In genomic region chr15:34969340-34970097, GRCh38 we compare ENCODE assay signal across 1 cellular context.
TF ChIP-seq lines count a peak whose summit lies in the region.

Gene AQR (minus strand): TSS chr15:34969742. CDS start chr15:34969613, 129 bp downstream.

TF ChIP-seq in K562, 482 proteins besides CTCF, POLR2A, EP300 and RAD21 (continued from another document and continues in another):
- TF ChIP-seq ARID3B (CRISPR knock-in tag; IDR thresholded peaks at IDR 0.05; ENCODE audit: borderline replicate concordance) = no peak
- TF ChIP-seq ZNF431 (CRISPR knock-in tag; IDR thresholded peaks at IDR 0.05) = no peak
- TF ChIP-seq RBM39 (optimal IDR thresholded peaks at IDR 0.05; ENCODE audit: low read depth, low read length) = no peak
- TF ChIP-seq SMARCE1 (IDR thresholded peaks at IDR 0.05) = peak; percentile 36; the same call in 1 of the 2 replicates
- no peak for TF ChIP-seq ZBTB8A (IDR thresholded peaks at IDR 0.05; ENCODE audit: partially characterized antibody)
- TF ChIP-seq ZBTB2 (IDR thresholded peaks at IDR 0.05) = 0 out of 2 replicates have a peak, but pooled peaks have one; percentile 23
- no peak for TF ChIP-seq HDAC3 (IDR thresholded peaks at IDR 0.05; ENCODE audit: borderline replicate concordance, partially characterized antibody)
- TF ChIP-seq CBX2 (IDR thresholded peaks at IDR 0.05; ENCODE audit: insufficient read depth, low read length, poor library complexity, severe bottlenecking) = no peak
- TF ChIP-seq POU5F1 (IDR thresholded peaks at IDR 0.05; ENCODE audit: borderline replicate concordance, low read depth, low read length, partially characterized antibody) = no peak
- TF ChIP-seq ZNF121 (CRISPR knock-in tag; conservative IDR thresholded peaks at IDR 0.05) = no peak
- peak; percentile 8 to 83; a peak in 3 of 4 replicates for TF ChIP-seq HDAC1 (IDR thresholded peaks at IDR 0.05)
- TF ChIP-seq CBX3 (IDR thresholded peaks at IDR 0.05; ENCODE audit: borderline replicate concordance in 1 of 2, low read length in 2 of 2) = peak in 1 of 2 experiments; percentile 78; a peak in 2 of 3 replicates
- TF ChIP-seq MLLT1 (IDR thresholded peaks at IDR 0.05) = no peak
- TF ChIP-seq RBM14 (IDR thresholded peaks at IDR 0.05; ENCODE audit: borderline replicate concordance, insufficient read depth, low read depth, low read length) = no peak
- no peak for TF ChIP-seq SMAD3 (CRISPR knock-in tag; conservative IDR thresholded peaks at IDR 0.05)
- TF ChIP-seq OTX1 (CRISPR knock-in tag; IDR thresholded peaks at IDR 0.05) = 0 out of 2 replicates have a peak, but pooled peaks have one; percentile 10
- no peak for TF ChIP-seq FOXA1 (IDR thresholded peaks at IDR 0.05; ENCODE audit: borderline replicate concordance)
- no peak for TF ChIP-seq SMARCA4 (IDR thresholded peaks at IDR 0.05)
- no peak for TF ChIP-seq ZBTB43 (CRISPR knock-in tag; IDR thresholded peaks at IDR 0.05)
- no peak for TF ChIP-seq ZNF512 (tag; IDR thresholded peaks at IDR 0.05)
- TF ChIP-seq FOS (IDR thresholded peaks at IDR 0.05; ENCODE audit: extremely low read depth, insufficient read length) = no peak
- TF ChIP-seq ZNF347 (CRISPR knock-in tag; IDR thresholded peaks at IDR 0.05; ENCODE audit: low read depth) = no peak
- no peak for TF ChIP-seq KAT8 (IDR thresholded peaks at IDR 0.05; ENCODE audit: low read depth)
- TF ChIP-seq MTA1 (IDR thresholded peaks at IDR 0.05; ENCODE audit: borderline replicate concordance) = no peak
- no peak for TF ChIP-seq MIER1 (IDR thresholded peaks at IDR 0.05; ENCODE audit: low read depth)
- TF ChIP-seq SMARCA5 (IDR thresholded peaks at IDR 0.05) = no peak
- no peak for TF ChIP-seq ZNF785 (CRISPR knock-in tag; IDR thresholded peaks at IDR 0.05)
- TF ChIP-seq TRIM24 (IDR thresholded peaks at IDR 0.05) = peak in 1 of 2 experiments; percentile 99; a peak in 2 of 4 replicates
- TF ChIP-seq ZNF217 (CRISPR knock-in tag; IDR thresholded peaks at IDR 0.05) = no peak
- TF ChIP-seq BRF1 (IDR thresholded peaks at IDR 0.05; ENCODE audit: borderline replicate concordance, extremely low read depth, insufficient read length) = no peak
- no peak for TF ChIP-seq BCL6 (CRISPR knock-in tag; IDR thresholded peaks at IDR 0.05)
- no peak for TF ChIP-seq SNRNP70 (optimal IDR thresholded peaks at IDR 0.05; ENCODE audit: low read depth, low read length)
- TF ChIP-seq SREBF2 (CRISPR knock-in tag; IDR thresholded peaks at IDR 0.05) = no peak
- TF ChIP-seq ZNF551 (CRISPR knock-in tag; IDR thresholded peaks at IDR 0.05) = no peak
- 0 out of 2 replicates have a peak, but pooled peaks have one; percentile 14 for TF ChIP-seq TCF7L2 (IDR thresholded peaks at IDR 0.05; ENCODE audit: low read depth, low read length)
- TF ChIP-seq ZNF76 (CRISPR knock-in tag; IDR thresholded peaks at IDR 0.05; ENCODE audit: borderline replicate concordance) = no peak
- TF ChIP-seq ZNF740 (CRISPR knock-in tag; IDR thresholded peaks at IDR 0.05) = no peak
- no peak for TF ChIP-seq ZNF740 (tag; IDR thresholded peaks at IDR 0.05)
- TF ChIP-seq ZNF77 (CRISPR knock-in tag; IDR thresholded peaks at IDR 0.05) = no peak
- 0 out of 2 replicates have a peak, but pooled peaks have one; percentile 43 for TF ChIP-seq MECOM (CRISPR knock-in tag; IDR thresholded peaks at IDR 0.05)
- TF ChIP-seq SLC30A9 (CRISPR knock-in tag; IDR thresholded peaks at IDR 0.05) = no peak
- TF ChIP-seq ETV6 (IDR thresholded peaks at IDR 0.05; ENCODE audit: borderline replicate concordance in 1 of 2, low read depth in 2 of 2, low read length in 1 of 2) = no peak
- no peak for TF ChIP-seq ETV6 (CRISPR knock-in tag; IDR thresholded peaks at IDR 0.05; ENCODE audit: borderline replicate concordance)
- no peak for TF ChIP-seq PRPF4 (IDR thresholded peaks at IDR 0.05; ENCODE audit: insufficient read depth, low read depth, low read length, poor library complexity, severe bottlenecking)
- TF ChIP-seq HDGF (IDR thresholded peaks at IDR 0.05) = no peak
- TF ChIP-seq ZNF780A (CRISPR knock-in tag; IDR thresholded peaks at IDR 0.05) = no peak
- TF ChIP-seq RERE (CRISPR knock-in tag; IDR thresholded peaks at IDR 0.05; ENCODE audit: borderline replicate concordance) = no peak
- no peak for TF ChIP-seq NFXL1 (CRISPR knock-in tag; IDR thresholded peaks at IDR 0.05)
- no peak for TF ChIP-seq GMEB1 (CRISPR knock-in tag; IDR thresholded peaks at IDR 0.05)
- peak; percentile 70 for TF ChIP-seq L3MBTL2 (IDR thresholded peaks at IDR 0.05)
- no peak for TF ChIP-seq ZNF695 (CRISPR knock-in tag; IDR thresholded peaks at IDR 0.05)
- TF ChIP-seq FOXM1 (IDR thresholded peaks at IDR 0.05; ENCODE audit: low read depth) = peak; percentile 70
- no peak for TF ChIP-seq FOXM1 (CRISPR knock-in tag; IDR thresholded peaks at IDR 0.05; ENCODE audit: low read depth)
- no peak for TF ChIP-seq HIVEP1 (CRISPR knock-in tag; IDR thresholded peaks at IDR 0.05)
